ENCODE assay signal across 17 cellular contexts in genomic region chr15:38671003-38671382, GRCh38.
A peak's percentile ranks its signal among the peaks of the same experiment; 100 is the strongest.
DNase-seq lines count a peak whose midpoint lies in the region; ATAC-seq and TF ChIP-seq lines count a peak whose summit lies in the region.
"Had no signal": no experiment of that assay in that cellular context is flagged by ENCODE, and none has a peak within 500 bp of the region (broad histone marks: within the 10 kb centered on the region; RNA-seq: fewer than 3 reads in every experiment).

No MANE protein-coding gene starts in this region.

- POLR2A ChIA-PET in activated CD4-positive, alpha-beta T cell treated with anti-CD3 and anti-CD28 coated beads, Interleukin-2, amount 10 ng/mL, durations not matched to agents 7 days and 5 days (lab: Charles Lee): interaction anchor here (0.6 to 2.0 kb wide), 5 partner anchors 19 to 110 kb away, joined by 3 to 15 read pairs (median 4); no protein-coding TSS in a partner anchor

- H3K4me2 ChIP-seq in MM.1S (ENCODE audit: low read depth, low read length): no peak overlapping the region
- H3K4me2 ChIP-seq: SK-N-SH had no signal

- TF ChIP-seq CTCF in spleen (IDR thresholded peaks at IDR 0.05 in 8 of 11, conservative IDR thresholded peaks at IDR 0.05 in 3 of 11): no peak
- no peak for TF ChIP-seq CTCF in MM.1S (IDR thresholded peaks at IDR 0.05; ENCODE audit: low read length)

- H3K9me2 ChIP-seq in MM.1S (replicated peaks; ENCODE audit: insufficient read depth, low read length): no peaks in the 10 kb centered on the region
- H3K9me2 ChIP-seq: SK-N-SH had no signal

- peak overlapping the region; percentile 95 for H3K27ac Mint-ChIP-seq in activated CD4-positive, alpha-beta T cell treated with anti-CD3 and anti-CD28 coated beads, Interleukin-2, amount 10 ng/mL, durations not matched to agents 7 days and 5 days
- peak overlapping the region; percentile 30 to 95 for H3K27ac Mint-ChIP-seq in activated naive CD4-positive, alpha-beta T cell treated with anti-CD3 and anti-CD28 coated beads, Interleukin-2, amount 50 U/mL, for 72 hours

- H3K4me3 Mint-ChIP-seq in activated CD4-positive, alpha-beta T cell treated with anti-CD3 and anti-CD28 coated beads, Interleukin-2, amount 10 ng/mL, durations not matched to agents 7 days and 5 days: peak overlapping the region; percentile 11

- TF ChIP-seq POLR2A in spleen (IDR thresholded peaks at IDR 0.05): no peak

- peak; percentile 5 for ATAC-seq in HG03280 (IDR thresholded peaks at IDR 0.05; ENCODE audit: unreplicated experiment)
- ATAC-seq in activated naive CD4-positive, alpha-beta T cell treated with anti-CD3 and anti-CD28 coated beads, Interleukin-2, amount 50 U/mL, for 72 hours: no peak

- peak overlapping the region; percentile 23 to 91 (median 74) for H3K27ac ChIP-seq in spleen
- no peak overlapping the region for H3K27ac ChIP-seq in MM.1S (ENCODE audit: low read length)

- H3K4me1 Mint-ChIP-seq in activated CD4-positive, alpha-beta T cell treated with anti-CD3 and anti-CD28 coated beads, Interleukin-2, amount 10 ng/mL, durations not matched to agents 7 days and 5 days: peaks cover 86% of the 10 kb centered on the region

- H3K9me3 ChIP-seq in spleen: no peaks in the 10 kb centered on the region
- H3K9me3 ChIP-seq in MM.1S (replicated peaks; ENCODE audit: insufficient read depth, low read length): no peaks in the 10 kb centered on the region
- H3K9me3 ChIP-seq: MG63, SK-N-SH, transverse colon had no signal

- H3K4me1 ChIP-seq in spleen (peaks cover 21 to 82% (median 50%) of the 10 kb centered on the region in 6 donors), MM.1S (ENCODE audit: low read length) (no peaks in the 10 kb centered on the region)
- H3K4me1 ChIP-seq: transverse colon had no signal

- 74 to 85% (median 81%) methylated on average over 2 of the region's 2 CpGs for WGBS in spleen, 5 donors

- no peaks in the 10 kb centered on the region for H4K20me1 ChIP-seq in MM.1S (ENCODE audit: insufficient read depth, low read length)

- H3K27me3 ChIP-seq in spleen (replicated peaks in 1 of 7) (no peaks in the 10 kb centered on the region), MM.1S (replicated peaks; ENCODE audit: insufficient read depth, low read length) (no peaks in the 10 kb centered on the region)
- H3K27me3 ChIP-seq: transverse colon had no signal

- no peak overlapping the region for H2AFZ ChIP-seq in MM.1S (ENCODE audit: low read length)

- H3K4me3 ChIP-seq in spleen (no peak overlapping the region), MM.1S (ENCODE audit: low read length) (no peak overlapping the region)
- H3K4me3 ChIP-seq: lung, MG63, transverse colon had no signal

- H3K36me3 ChIP-seq in spleen: no peaks in the 10 kb centered on the region
- H3K36me3 ChIP-seq in MM.1S (replicated peaks; ENCODE audit: insufficient read depth, low read length): no peaks in the 10 kb centered on the region
- H3K36me3 ChIP-seq: MG63, transverse colon had no signal

- no peak overlapping the region for H3K9ac ChIP-seq in MM.1S (ENCODE audit: low read length)
- H3K9ac ChIP-seq: SK-N-SH had no signal

- no peak for DNase-seq in activated CD4-positive, alpha-beta T cell treated with anti-CD3 and anti-CD28 coated beads, Interleukin-2, amount 10 ng/mL, durations not matched to agents 7 days and 5 days
- DNase-seq in activated CD4-positive, alpha-beta T cell treated with anti-CD3 and anti-CD28 coated beads, Interleukin-2, amount 50 U/mL, for 48 hours: no peak
- no peak for DNase-seq in activated naive CD4-positive, alpha-beta T cell treated with anti-CD3 and anti-CD28 coated beads, Interleukin-2, amount 50 U/mL, for 72 hours (ENCODE audit: low spot score in 2 of 2)
- DNase-seq in spleen (no peak), hepatic stellate cell (ENCODE audit: low spot score) (no peak), NCI-H1105 treated with DMSO at 0.1 percent for 48 hours (lab: John Stamatoyannopoulos, UW) (no peak), MM.1S (no peak)
- DNase-seq: cortex of kidney, erythroblast, MG63, NCI-H2029, NCI-H526 treated with DMSO at 0.1 percent for 48 hours, retina had no signal

- intact Hi-C loops in spleen (cut with DNase I; ENCODE audit: low total_unique reads): no loop called here

- H3F3A ChIP-seq in MM.1S (ENCODE audit: insufficient read depth, low read length): no peaks in the 10 kb centered on the region

- peaks cover 15% of the 10 kb centered on the region for H3K9me3 Mint-ChIP-seq in activated CD4-positive, alpha-beta T cell treated with anti-CD3 and anti-CD28 coated beads, Interleukin-2, amount 10 ng/mL, durations not matched to agents 7 days and 5 days
- peaks cover 12 to 15% of the 10 kb centered on the region in 2 donors for H3K9me3 Mint-ChIP-seq in activated naive CD4-positive, alpha-beta T cell treated with anti-CD3 and anti-CD28 coated beads, Interleukin-2, amount 50 U/mL, for 72 hours

- CTCF ChIA-PET in activated CD4-positive, alpha-beta T cell treated with anti-CD3 and anti-CD28 coated beads, Interleukin-2, amount 10 ng/mL, durations not matched to agents 7 days and 5 days (lab: Charles Lee): interaction anchor here (1.2 to 9.8 kb wide), 5 partner anchors 8 to 107 kb away, joined by 3 to 142 read pairs (median 9); partner anchors contain the start of gene RASGRP1

- H3K36me3 Mint-ChIP-seq in activated CD4-positive, alpha-beta T cell treated with anti-CD3 and anti-CD28 coated beads, Interleukin-2, amount 10 ng/mL, durations not matched to agents 7 days and 5 days (ENCODE audit: low read depth): peaks cover 29% of the 10 kb centered on the region
- peaks cover 15 to 22% of the 10 kb centered on the region in 2 donors for H3K36me3 Mint-ChIP-seq in activated naive CD4-positive, alpha-beta T cell treated with anti-CD3 and anti-CD28 coated beads, Interleukin-2, amount 50 U/mL, for 72 hours

- no peaks in the 10 kb centered on the region for H3K79me2 ChIP-seq in MM.1S (ENCODE audit: low read length)

- no peaks in the 10 kb centered on the region for H3K27me3 Mint-ChIP-seq in activated CD4-positive, alpha-beta T cell treated with anti-CD3 and anti-CD28 coated beads, Interleukin-2, amount 10 ng/mL, durations not matched to agents 7 days and 5 days
